Comparison of ENCODE assay signal across 20 cellular contexts in genomic region chr5:131353991-131354390, GRCh38.
A peak's percentile ranks its signal among the peaks of the same experiment; 100 is the strongest.
DNase-seq lines count a peak whose midpoint lies in the region; ATAC-seq and TF ChIP-seq lines count a peak whose summit lies in the region.
"Had no signal": no experiment of that assay in that cellular context is flagged by ENCODE, and none has a peak within 500 bp of the region (broad histone marks: within the 10 kb centered on the region; RNA-seq: fewer than 3 reads in every experiment).

No MANE protein-coding gene starts in this region.

- no peak overlapping the region for H3K27ac ChIP-seq in HEK293 (ENCODE audit: extremely low read depth, low read depth, low read length)
- H3K27ac ChIP-seq in VCaP, result 0 out of 2 replicates have a peak overlapping the region, but pooled peaks have one; percentile 8
- H3K27ac ChIP-seq: 22Rv1, KMS-11, SK-N-MC had no signal

- H3K36me3 Mint-ChIP-seq in activated CD8-positive, alpha-beta T cell treated with anti-CD3 and anti-CD28 coated beads for 36 hours (ENCODE audit: low read depth), result peaks cover 35% of the 10 kb centered on the region
- peaks cover 28% of the 10 kb centered on the region for H3K36me3 Mint-ChIP-seq in activated CD8-positive, alpha-beta T cell treated with anti-CD3 and anti-CD28 coated beads, Interleukin-2, amount 10 ng/mL, durations not matched to agents 7 days and 5 days (ENCODE audit: low read depth)
- peaks cover 0 to 31% (median under 1%) of the 10 kb centered on the region in 3 donors for H3K36me3 Mint-ChIP-seq in naive thymus-derived CD8-positive, alpha-beta T cell

- intact Hi-C loops in activated CD8-positive, alpha-beta T cell treated with anti-CD3 and anti-CD28 coated beads for 36 hours (cut with micrococcal nuclease), result no loop called here

- no peaks in the 10 kb centered on the region; a peak in 1 of 3 replicates for H3K36me3 ChIP-seq in HEK293 (ENCODE audit: control insufficient read depth in 2 of 2, insufficient read depth in 1 of 2, low read length in 2 of 2)
- H3K36me3 ChIP-seq: BE2C had no signal

- H3K9me3 ChIP-seq in HEK293 (ENCODE audit: control insufficient read depth, insufficient read depth, low read depth, low read length), result no peaks in the 10 kb centered on the region
- H3K9me3 ChIP-seq: BE2C had no signal

- H3K27me3 Mint-ChIP-seq in activated CD8-positive, alpha-beta T cell treated with anti-CD3 and anti-CD28 coated beads for 36 hours, result no peaks in the 10 kb centered on the region
- no peaks in the 10 kb centered on the region for H3K27me3 Mint-ChIP-seq in activated CD8-positive, alpha-beta T cell treated with anti-CD3 and anti-CD28 coated beads, Interleukin-2, amount 10 ng/mL, durations not matched to agents 7 days and 5 days (ENCODE audit: low read depth)
- no peaks in the 10 kb centered on the region for H3K27me3 Mint-ChIP-seq in naive thymus-derived CD8-positive, alpha-beta T cell

- no peaks in the 10 kb centered on the region; the same call in 1 of the 2 replicates for H3K4me1 ChIP-seq in HEK293 (ENCODE audit: control insufficient read depth, insufficient read depth, low read length)
- H3K4me1 ChIP-seq: BE2C had no signal

- H3K4me3 ChIP-seq in HEK293 (ENCODE audit: low read depth, low read length), result no peak overlapping the region
- H3K4me3 ChIP-seq: SK-N-MC had no signal

- H3K27ac Mint-ChIP-seq in activated CD8-positive, alpha-beta T cell treated with anti-CD3 and anti-CD28 coated beads for 36 hours, result peak overlapping the region; percentile 14
- no peak overlapping the region for H3K27ac Mint-ChIP-seq in activated CD8-positive, alpha-beta T cell treated with anti-CD3 and anti-CD28 coated beads, Interleukin-2, amount 10 ng/mL, durations not matched to agents 7 days and 5 days
- H3K27ac Mint-ChIP-seq in naive thymus-derived CD8-positive, alpha-beta T cell, result peak overlapping the region in 7 of 10 donors; percentile 45 to 85 (median 79)

- H3K9me3 Mint-ChIP-seq in activated CD8-positive, alpha-beta T cell treated with anti-CD3 and anti-CD28 coated beads for 36 hours, result no peaks in the 10 kb centered on the region
- H3K9me3 Mint-ChIP-seq in activated CD8-positive, alpha-beta T cell treated with anti-CD3 and anti-CD28 coated beads, Interleukin-2, amount 10 ng/mL, durations not matched to agents 7 days and 5 days (ENCODE audit: insufficient read depth), result no peaks in the 10 kb centered on the region
- no peaks in the 10 kb centered on the region for H3K9me3 Mint-ChIP-seq in naive thymus-derived CD8-positive, alpha-beta T cell
- H3K9me3 Mint-ChIP-seq: CD14-positive monocyte had no signal

- CTCF ChIA-PET in activated CD8-positive, alpha-beta T cell treated with anti-CD3 and anti-CD28 coated beads for 36 hours (lab: Charles Lee), result no interaction called here
- CTCF ChIA-PET in activated CD8-positive, alpha-beta T cell treated with anti-CD3 and anti-CD28 coated beads, Interleukin-2, amount 10 ng/mL, durations not matched to agents 7 days and 5 days (lab: Charles Lee), result interaction anchor here (3.7 kb wide), 1 partner anchor 29 kb away, joined by 32 read pairs; no protein-coding TSS in a partner anchor
- CTCF ChIA-PET in HEK293 (lab: Yijun Ruan, JAX), result interaction anchor here (0.7 to 1.2 kb wide), 2 partner anchors 12 to 180 kb away, joined by 3 read pairs; no protein-coding TSS in a partner anchor

- no peak overlapping the region for H3K4me3 Mint-ChIP-seq in activated CD8-positive, alpha-beta T cell treated with anti-CD3 and anti-CD28 coated beads for 36 hours
- no peak overlapping the region for H3K4me3 Mint-ChIP-seq in activated CD8-positive, alpha-beta T cell treated with anti-CD3 and anti-CD28 coated beads, Interleukin-2, amount 10 ng/mL, durations not matched to agents 7 days and 5 days
- H3K4me3 Mint-ChIP-seq in naive thymus-derived CD8-positive, alpha-beta T cell, result no peak overlapping the region
- H3K4me3 Mint-ChIP-seq: CD14-positive monocyte had no signal

- no peak for DNase-seq in activated CD8-positive, alpha-beta T cell treated with anti-CD3 and anti-CD28 coated beads for 36 hours
- DNase-seq in activated CD8-positive, alpha-beta T cell treated with anti-CD3 and anti-CD28 coated beads, Interleukin-2, amount 10 ng/mL, durations not matched to agents 7 days and 5 days, result no peak
- DNase-seq in naive thymus-derived CD8-positive, alpha-beta T cell, result no peak
- no peak for DNase-seq in cerebellar cortex (ENCODE audit: low spot score)
- DNase-seq: BE2C, DMS53, MM.1S, NCI-H2029, NCI-H446, NCI-H524 treated with DMSO at 0.1 percent for 48 hours, NCI-H774, SIG-M5 had no signal

- no peak for TF ChIP-seq CTCF in activated CD8-positive, alpha-beta T cell treated with anti-CD3 and anti-CD28 coated beads for 36 hours (IDR thresholded peaks at IDR 0.05)
- TF ChIP-seq CTCF in HEK293 (tag by site-specific recombination; IDR thresholded peaks at IDR 0.05) (no peak), VCaP (conservative IDR thresholded peaks at IDR 0.05) (no peak)

- POLR2A ChIA-PET in activated CD8-positive, alpha-beta T cell treated with anti-CD3 and anti-CD28 coated beads for 36 hours (lab: Charles Lee), result interaction anchor here (2.1 kb wide), 1 partner anchor 76 kb away, joined by 6 read pairs; no protein-coding TSS in a partner anchor
- POLR2A ChIA-PET in activated CD8-positive, alpha-beta T cell treated with anti-CD3 and anti-CD28 coated beads, Interleukin-2, amount 10 ng/mL, durations not matched to agents 7 days and 5 days (lab: Charles Lee), result interaction anchor here (0.6 kb wide), 1 partner anchor 63 kb away, joined by 3 read pairs; no protein-coding TSS in a partner anchor
- POLR2A ChIA-PET in HEK293 (lab: Yijun Ruan, JAX), result no interaction called here
- POLR2A ChIA-PET in naive thymus-derived CD8-positive, alpha-beta T cell (lab: Charles Lee), result interaction anchor here (0.6 to 1.7 kb wide), 4 partner anchors 64 to 189 kb away, joined by 3 to 6 read pairs (median 3); partner anchors contain the start of genes CDC42SE2 and HINT1

- ATAC-seq in activated CD8-positive, alpha-beta T cell treated with anti-CD3 and anti-CD28 coated beads for 36 hours, result no peak
- ATAC-seq in activated CD8-positive, alpha-beta T cell treated with anti-CD3 and anti-CD28 coated beads, Interleukin-2, amount 10 ng/mL, durations not matched to agents 7 days and 5 days, result no peak
- ATAC-seq in naive thymus-derived CD8-positive, alpha-beta T cell, result no peak
- ATAC-seq in HG03280 (IDR thresholded peaks at IDR 0.05; ENCODE audit: unreplicated experiment), result no peak
- ATAC-seq: HCT116 had no signal

- peaks cover 54% of the 10 kb centered on the region for H3K4me1 Mint-ChIP-seq in activated CD8-positive, alpha-beta T cell treated with anti-CD3 and anti-CD28 coated beads for 36 hours (ENCODE audit: low read depth)
- peaks cover 45% of the 10 kb centered on the region for H3K4me1 Mint-ChIP-seq in activated CD8-positive, alpha-beta T cell treated with anti-CD3 and anti-CD28 coated beads, Interleukin-2, amount 10 ng/mL, durations not matched to agents 7 days and 5 days (ENCODE audit: low read depth)
- peaks cover 29 to 60% (median 56%) of the 10 kb centered on the region in 4 donors for H3K4me1 Mint-ChIP-seq in naive thymus-derived CD8-positive, alpha-beta T cell

TF ChIP-seq in HEK293, 187 proteins besides CTCF, POLR2A, EP300 and RAD21:
- TF ChIP-seq ZSCAN5A (tag by site-specific recombination; IDR thresholded peaks at IDR 0.05) (no peak), ZNF394 (tag by site-specific recombination; IDR thresholded peaks at IDR 0.05; ENCODE audit: borderline replicate concordance) (no peak), ZNF121 (tag by site-specific recombination; IDR thresholded peaks at IDR 0.05) (peak; percentile 44; the same call in 1 of the 2 replicates), ZBTB7A (tag by site-specific recombination; IDR thresholded peaks at IDR 0.05; ENCODE audit: low read depth) (no peak)
TF ChIP-seq in HEK293: peak in this region for 1.
